Comparison of ENCODE assay signal across 2 cellular contexts in the genomic region with DNA sequence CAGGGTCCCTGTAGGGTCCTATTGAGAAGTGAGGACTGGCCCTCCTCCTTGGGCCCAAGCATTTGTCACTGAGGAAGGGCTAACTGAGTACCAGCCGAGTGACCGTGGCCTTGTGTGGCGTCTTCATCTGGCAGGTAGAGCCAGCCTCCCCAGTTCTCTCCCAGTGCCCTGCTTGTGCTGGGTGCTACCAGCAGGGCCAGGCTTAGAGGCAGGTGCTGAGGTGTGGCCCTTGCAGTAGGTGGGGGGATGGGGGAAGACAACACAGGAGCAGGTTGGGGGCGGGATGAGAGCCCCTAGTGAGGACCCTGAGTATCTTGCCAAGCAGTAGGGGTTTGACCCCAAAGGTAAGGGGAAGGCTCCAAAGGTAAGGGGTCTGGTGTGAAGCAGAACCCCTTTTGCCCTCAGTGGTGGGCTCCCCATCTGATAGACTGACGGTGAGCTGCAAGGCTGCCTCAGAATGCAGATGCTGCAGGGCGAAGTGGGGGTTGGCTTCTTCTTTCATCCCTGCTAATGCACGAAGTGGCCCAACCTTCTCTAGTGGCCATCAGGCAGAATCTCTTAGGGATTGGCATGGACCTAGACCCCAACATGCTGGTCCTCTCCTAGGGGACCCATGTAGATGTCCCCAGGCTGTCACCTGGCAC.
TF ChIP-seq lines count a peak whose summit lies in the region.

No MANE protein-coding gene starts in this region.

TF ChIP-seq in K562, 482 proteins besides CTCF, POLR2A, EP300 and RAD21 (continues in another document):
- TF ChIP-seq NR3C1 (CRISPR knock-in tag; IDR thresholded peaks at IDR 0.05): peak; percentile 61; the same call in 1 of the 2 replicates
- no peak for TF ChIP-seq SRF (CRISPR knock-in tag; IDR thresholded peaks at IDR 0.05)
- TF ChIP-seq, protein P1, sequence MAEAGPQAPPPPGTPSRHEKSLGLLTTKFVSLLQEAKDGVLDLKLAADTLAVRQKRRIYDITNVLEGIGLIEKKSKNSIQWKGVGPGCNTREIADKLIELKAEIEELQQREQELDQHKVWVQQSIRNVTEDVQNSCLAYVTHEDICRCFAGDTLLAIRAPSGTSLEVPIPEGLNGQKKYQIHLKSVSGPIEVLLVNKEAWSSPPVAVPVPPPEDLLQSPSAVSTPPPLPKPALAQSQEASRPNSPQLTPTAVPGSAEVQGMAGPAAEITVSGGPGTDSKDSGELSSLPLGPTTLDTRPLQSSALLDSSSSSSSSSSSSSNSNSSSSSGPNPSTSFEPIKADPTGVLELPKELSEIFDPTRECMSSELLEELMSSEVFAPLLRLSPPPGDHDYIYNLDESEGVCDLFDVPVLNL (CRISPR knock-in tag; IDR thresholded peaks at IDR 0.05; ENCODE audit: low read depth): peak; percentile 60; the same call in 1 of the 2 replicates
- TF ChIP-seq ETV6 (IDR thresholded peaks at IDR 0.05; ENCODE audit: borderline replicate concordance in 1 of 2, low read depth in 2 of 2, low read length in 1 of 2): no peak
- TF ChIP-seq ETV6 (CRISPR knock-in tag; IDR thresholded peaks at IDR 0.05; ENCODE audit: borderline replicate concordance): no peak
- TF ChIP-seq, protein P2, sequence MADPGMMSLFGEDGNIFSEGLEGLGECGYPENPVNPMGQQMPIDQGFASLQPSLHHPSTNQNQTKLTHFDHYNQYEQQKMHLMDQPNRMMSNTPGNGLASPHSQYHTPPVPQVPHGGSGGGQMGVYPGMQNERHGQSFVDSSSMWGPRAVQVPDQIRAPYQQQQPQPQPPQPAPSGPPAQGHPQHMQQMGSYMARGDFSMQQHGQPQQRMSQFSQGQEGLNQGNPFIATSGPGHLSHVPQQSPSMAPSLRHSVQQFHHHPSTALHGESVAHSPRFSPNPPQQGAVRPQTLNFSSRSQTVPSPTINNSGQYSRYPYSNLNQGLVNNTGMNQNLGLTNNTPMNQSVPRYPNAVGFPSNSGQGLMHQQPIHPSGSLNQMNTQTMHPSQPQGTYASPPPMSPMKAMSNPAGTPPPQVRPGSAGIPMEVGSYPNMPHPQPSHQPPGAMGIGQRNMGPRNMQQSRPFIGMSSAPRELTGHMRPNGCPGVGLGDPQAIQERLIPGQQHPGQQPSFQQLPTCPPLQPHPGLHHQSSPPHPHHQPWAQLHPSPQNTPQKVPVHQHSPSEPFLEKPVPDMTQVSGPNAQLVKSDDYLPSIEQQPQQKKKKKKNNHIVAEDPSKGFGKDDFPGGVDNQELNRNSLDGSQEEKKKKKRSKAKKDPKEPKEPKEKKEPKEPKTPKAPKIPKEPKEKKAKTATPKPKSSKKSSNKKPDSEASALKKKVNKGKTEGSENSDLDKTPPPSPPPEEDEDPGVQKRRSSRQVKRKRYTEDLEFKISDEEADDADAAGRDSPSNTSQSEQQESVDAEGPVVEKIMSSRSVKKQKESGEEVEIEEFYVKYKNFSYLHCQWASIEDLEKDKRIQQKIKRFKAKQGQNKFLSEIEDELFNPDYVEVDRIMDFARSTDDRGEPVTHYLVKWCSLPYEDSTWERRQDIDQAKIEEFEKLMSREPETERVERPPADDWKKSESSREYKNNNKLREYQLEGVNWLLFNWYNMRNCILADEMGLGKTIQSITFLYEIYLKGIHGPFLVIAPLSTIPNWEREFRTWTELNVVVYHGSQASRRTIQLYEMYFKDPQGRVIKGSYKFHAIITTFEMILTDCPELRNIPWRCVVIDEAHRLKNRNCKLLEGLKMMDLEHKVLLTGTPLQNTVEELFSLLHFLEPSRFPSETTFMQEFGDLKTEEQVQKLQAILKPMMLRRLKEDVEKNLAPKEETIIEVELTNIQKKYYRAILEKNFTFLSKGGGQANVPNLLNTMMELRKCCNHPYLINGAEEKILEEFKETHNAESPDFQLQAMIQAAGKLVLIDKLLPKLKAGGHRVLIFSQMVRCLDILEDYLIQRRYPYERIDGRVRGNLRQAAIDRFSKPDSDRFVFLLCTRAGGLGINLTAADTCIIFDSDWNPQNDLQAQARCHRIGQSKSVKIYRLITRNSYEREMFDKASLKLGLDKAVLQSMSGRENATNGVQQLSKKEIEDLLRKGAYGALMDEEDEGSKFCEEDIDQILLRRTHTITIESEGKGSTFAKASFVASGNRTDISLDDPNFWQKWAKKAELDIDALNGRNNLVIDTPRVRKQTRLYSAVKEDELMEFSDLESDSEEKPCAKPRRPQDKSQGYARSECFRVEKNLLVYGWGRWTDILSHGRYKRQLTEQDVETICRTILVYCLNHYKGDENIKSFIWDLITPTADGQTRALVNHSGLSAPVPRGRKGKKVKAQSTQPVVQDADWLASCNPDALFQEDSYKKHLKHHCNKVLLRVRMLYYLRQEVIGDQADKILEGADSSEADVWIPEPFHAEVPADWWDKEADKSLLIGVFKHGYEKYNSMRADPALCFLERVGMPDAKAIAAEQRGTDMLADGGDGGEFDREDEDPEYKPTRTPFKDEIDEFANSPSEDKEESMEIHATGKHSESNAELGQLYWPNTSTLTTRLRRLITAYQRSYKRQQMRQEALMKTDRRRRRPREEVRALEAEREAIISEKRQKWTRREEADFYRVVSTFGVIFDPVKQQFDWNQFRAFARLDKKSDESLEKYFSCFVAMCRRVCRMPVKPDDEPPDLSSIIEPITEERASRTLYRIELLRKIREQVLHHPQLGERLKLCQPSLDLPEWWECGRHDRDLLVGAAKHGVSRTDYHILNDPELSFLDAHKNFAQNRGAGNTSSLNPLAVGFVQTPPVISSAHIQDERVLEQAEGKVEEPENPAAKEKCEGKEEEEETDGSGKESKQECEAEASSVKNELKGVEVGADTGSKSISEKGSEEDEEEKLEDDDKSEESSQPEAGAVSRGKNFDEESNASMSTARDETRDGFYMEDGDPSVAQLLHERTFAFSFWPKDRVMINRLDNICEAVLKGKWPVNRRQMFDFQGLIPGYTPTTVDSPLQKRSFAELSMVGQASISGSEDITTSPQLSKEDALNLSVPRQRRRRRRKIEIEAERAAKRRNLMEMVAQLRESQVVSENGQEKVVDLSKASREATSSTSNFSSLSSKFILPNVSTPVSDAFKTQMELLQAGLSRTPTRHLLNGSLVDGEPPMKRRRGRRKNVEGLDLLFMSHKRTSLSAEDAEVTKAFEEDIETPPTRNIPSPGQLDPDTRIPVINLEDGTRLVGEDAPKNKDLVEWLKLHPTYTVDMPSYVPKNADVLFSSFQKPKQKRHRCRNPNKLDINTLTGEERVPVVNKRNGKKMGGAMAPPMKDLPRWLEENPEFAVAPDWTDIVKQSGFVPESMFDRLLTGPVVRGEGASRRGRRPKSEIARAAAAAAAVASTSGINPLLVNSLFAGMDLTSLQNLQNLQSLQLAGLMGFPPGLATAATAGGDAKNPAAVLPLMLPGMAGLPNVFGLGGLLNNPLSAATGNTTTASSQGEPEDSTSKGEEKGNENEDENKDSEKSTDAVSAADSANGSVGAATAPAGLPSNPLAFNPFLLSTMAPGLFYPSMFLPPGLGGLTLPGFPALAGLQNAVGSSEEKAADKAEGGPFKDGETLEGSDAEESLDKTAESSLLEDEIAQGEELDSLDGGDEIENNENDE (IDR thresholded peaks at IDR 0.05; ENCODE audit: low read depth, low read length): peak; percentile 66
- TF ChIP-seq IRF2 (CRISPR knock-in tag; IDR thresholded peaks at IDR 0.05): peak; percentile 81
- TF ChIP-seq NR2C2 (CRISPR knock-in tag; IDR thresholded peaks at IDR 0.05): peak; percentile 29; the same call in 1 of the 2 replicates
- TF ChIP-seq NR2C2 (tag; IDR thresholded peaks at IDR 0.05): no peak
- no peak for TF ChIP-seq ZNF75A (CRISPR knock-in tag; IDR thresholded peaks at IDR 0.05)
- TF ChIP-seq NR1H2 (CRISPR knock-in tag; IDR thresholded peaks at IDR 0.05): no peak
- TF ChIP-seq ZNF282 (CRISPR knock-in tag; IDR thresholded peaks at IDR 0.05): 0 out of 2 replicates have a peak, but pooled peaks have one; percentile 88
- TF ChIP-seq POLR2G (IDR thresholded peaks at IDR 0.05; ENCODE audit: low read depth, low read length): peak; percentile 61; the same call in 1 of the 2 replicates
- TF ChIP-seq ATF1 (CRISPR knock-in tag; IDR thresholded peaks at IDR 0.05): 0 out of 2 replicates have a peak, but pooled peaks have one; percentile 11
- TF ChIP-seq ATF1 (tag; IDR thresholded peaks at IDR 0.05): no peak
- no peak for TF ChIP-seq CHD1 (IDR thresholded peaks at IDR 0.05; ENCODE audit: low read length)

TF ChIP-seq in WTC11, 78 proteins besides CTCF, POLR2A, EP300 and RAD21:
- TF ChIP-seq, protein P3, sequence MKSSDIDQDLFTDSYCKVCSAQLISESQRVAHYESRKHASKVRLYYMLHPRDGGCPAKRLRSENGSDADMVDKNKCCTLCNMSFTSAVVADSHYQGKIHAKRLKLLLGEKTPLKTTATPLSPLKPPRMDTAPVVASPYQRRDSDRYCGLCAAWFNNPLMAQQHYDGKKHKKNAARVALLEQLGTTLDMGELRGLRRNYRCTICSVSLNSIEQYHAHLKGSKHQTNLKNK (CRISPR knock-in tag; IDR thresholded peaks at IDR 0.05): no peak
- TF ChIP-seq EMX1 (CRISPR knock-in tag; IDR thresholded peaks at IDR 0.05): no peak
- TF ChIP-seq, protein P4, sequence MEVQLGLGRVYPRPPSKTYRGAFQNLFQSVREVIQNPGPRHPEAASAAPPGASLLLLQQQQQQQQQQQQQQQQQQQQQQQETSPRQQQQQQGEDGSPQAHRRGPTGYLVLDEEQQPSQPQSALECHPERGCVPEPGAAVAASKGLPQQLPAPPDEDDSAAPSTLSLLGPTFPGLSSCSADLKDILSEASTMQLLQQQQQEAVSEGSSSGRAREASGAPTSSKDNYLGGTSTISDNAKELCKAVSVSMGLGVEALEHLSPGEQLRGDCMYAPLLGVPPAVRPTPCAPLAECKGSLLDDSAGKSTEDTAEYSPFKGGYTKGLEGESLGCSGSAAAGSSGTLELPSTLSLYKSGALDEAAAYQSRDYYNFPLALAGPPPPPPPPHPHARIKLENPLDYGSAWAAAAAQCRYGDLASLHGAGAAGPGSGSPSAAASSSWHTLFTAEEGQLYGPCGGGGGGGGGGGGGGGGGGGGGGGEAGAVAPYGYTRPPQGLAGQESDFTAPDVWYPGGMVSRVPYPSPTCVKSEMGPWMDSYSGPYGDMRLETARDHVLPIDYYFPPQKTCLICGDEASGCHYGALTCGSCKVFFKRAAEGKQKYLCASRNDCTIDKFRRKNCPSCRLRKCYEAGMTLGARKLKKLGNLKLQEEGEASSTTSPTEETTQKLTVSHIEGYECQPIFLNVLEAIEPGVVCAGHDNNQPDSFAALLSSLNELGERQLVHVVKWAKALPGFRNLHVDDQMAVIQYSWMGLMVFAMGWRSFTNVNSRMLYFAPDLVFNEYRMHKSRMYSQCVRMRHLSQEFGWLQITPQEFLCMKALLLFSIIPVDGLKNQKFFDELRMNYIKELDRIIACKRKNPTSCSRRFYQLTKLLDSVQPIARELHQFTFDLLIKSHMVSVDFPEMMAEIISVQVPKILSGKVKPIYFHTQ (CRISPR knock-in tag; IDR thresholded peaks at IDR 0.05): no peak
- TF ChIP-seq IRF2 (CRISPR knock-in tag; IDR thresholded peaks at IDR 0.05; ENCODE audit: borderline replicate concordance, low read depth): no peak
- no peak for TF ChIP-seq ZBTB21 (CRISPR knock-in tag; IDR thresholded peaks at IDR 0.05; ENCODE audit: borderline replicate concordance)
- no peak for TF ChIP-seq GABPB1 (CRISPR knock-in tag; IDR thresholded peaks at IDR 0.05)
- no peak for TF ChIP-seq HMGA2 (CRISPR knock-in tag; IDR thresholded peaks at IDR 0.05)
- TF ChIP-seq, protein P5, sequence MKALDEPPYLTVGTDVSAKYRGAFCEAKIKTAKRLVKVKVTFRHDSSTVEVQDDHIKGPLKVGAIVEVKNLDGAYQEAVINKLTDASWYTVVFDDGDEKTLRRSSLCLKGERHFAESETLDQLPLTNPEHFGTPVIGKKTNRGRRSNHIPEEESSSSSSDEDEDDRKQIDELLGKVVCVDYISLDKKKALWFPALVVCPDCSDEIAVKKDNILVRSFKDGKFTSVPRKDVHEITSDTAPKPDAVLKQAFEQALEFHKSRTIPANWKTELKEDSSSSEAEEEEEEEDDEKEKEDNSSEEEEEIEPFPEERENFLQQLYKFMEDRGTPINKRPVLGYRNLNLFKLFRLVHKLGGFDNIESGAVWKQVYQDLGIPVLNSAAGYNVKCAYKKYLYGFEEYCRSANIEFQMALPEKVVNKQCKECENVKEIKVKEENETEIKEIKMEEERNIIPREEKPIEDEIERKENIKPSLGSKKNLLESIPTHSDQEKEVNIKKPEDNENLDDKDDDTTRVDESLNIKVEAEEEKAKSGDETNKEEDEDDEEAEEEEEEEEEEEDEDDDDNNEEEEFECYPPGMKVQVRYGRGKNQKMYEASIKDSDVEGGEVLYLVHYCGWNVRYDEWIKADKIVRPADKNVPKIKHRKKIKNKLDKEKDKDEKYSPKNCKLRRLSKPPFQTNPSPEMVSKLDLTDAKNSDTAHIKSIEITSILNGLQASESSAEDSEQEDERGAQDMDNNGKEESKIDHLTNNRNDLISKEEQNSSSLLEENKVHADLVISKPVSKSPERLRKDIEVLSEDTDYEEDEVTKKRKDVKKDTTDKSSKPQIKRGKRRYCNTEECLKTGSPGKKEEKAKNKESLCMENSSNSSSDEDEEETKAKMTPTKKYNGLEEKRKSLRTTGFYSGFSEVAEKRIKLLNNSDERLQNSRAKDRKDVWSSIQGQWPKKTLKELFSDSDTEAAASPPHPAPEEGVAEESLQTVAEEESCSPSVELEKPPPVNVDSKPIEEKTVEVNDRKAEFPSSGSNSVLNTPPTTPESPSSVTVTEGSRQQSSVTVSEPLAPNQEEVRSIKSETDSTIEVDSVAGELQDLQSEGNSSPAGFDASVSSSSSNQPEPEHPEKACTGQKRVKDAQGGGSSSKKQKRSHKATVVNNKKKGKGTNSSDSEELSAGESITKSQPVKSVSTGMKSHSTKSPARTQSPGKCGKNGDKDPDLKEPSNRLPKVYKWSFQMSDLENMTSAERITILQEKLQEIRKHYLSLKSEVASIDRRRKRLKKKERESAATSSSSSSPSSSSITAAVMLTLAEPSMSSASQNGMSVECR (CRISPR knock-in tag; IDR thresholded peaks at IDR 0.05; ENCODE audit: borderline replicate concordance): no peak
- TF ChIP-seq, protein P6, sequence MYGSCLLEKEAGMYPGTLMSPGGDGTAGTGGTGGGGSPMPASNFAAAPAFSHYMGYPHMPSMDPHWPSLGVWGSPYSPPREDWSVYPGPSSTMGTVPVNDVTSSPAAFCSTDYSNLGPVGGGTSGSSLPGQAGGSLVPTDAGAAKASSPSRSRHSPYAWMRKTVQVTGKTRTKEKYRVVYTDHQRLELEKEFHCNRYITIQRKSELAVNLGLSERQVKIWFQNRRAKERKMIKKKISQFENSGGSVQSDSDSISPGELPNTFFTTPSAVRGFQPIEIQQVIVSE (CRISPR knock-in tag; IDR thresholded peaks at IDR 0.05; ENCODE audit: borderline replicate concordance): no peak
- TF ChIP-seq NR2C2 (CRISPR knock-in tag; IDR thresholded peaks at IDR 0.05): no peak
- TF ChIP-seq CBFB (CRISPR knock-in tag; IDR thresholded peaks at IDR 0.05; ENCODE audit: low read depth): no peak
- TF ChIP-seq, protein P7, sequence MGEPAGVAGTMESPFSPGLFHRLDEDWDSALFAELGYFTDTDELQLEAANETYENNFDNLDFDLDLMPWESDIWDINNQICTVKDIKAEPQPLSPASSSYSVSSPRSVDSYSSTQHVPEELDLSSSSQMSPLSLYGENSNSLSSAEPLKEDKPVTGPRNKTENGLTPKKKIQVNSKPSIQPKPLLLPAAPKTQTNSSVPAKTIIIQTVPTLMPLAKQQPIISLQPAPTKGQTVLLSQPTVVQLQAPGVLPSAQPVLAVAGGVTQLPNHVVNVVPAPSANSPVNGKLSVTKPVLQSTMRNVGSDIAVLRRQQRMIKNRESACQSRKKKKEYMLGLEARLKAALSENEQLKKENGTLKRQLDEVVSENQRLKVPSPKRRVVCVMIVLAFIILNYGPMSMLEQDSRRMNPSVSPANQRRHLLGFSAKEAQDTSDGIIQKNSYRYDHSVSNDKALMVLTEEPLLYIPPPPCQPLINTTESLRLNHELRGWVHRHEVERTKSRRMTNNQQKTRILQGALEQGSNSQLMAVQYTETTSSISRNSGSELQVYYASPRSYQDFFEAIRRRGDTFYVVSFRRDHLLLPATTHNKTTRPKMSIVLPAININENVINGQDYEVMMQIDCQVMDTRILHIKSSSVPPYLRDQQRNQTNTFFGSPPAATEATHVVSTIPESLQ (CRISPR knock-in tag; IDR thresholded peaks at IDR 0.05): no peak
- no peak for TF ChIP-seq ZNF671 (CRISPR knock-in tag; IDR thresholded peaks at IDR 0.05)
- TF ChIP-seq ZNF138 (CRISPR knock-in tag; conservative IDR thresholded peaks at IDR 0.05): no peak
TF ChIP-seq in WTC11: peak in this region for 0.
